In the genomic region with DNA sequence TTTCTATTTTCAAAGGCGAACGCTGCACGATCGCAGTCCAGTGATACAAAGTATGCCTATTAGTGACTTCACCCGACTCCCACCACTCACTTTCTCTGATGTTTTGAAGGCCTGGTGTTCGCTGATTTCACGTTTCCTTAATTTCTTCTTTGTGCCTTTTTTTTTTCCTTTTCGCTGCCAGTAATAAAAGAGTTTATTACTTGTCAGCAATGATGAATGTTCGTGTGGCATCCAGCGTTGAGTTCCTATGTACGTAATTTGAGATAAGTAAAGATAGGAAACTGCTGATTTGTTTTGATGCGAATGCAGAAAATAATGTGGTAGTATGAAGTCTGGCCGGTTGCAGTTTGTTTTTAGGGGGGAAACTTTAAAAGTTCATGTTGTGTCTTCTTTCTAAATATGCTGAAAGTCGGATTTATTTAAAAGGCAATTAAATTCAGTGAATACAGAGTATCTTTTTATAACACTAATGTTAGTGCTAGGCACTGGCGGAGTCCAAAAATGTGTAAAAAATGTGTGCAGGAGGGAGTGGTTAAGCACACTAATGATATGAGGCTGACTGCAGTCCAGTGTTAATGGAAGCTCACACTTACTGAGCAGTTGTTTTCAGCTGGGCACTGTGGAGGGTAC, we compare ENCODE assay signal across 8 cellular contexts. TPM values are rescaled to one million over a fixed set of nuclear protein-coding genes. Genes with fewer than 3 reads are reported as not detected.
DNase-seq lines count a peak whose midpoint lies in the region; ATAC-seq and TF ChIP-seq lines count a peak whose summit lies in the region.

No MANE protein-coding gene starts in this region.

- 2% methylated on average over 15 of the region's 15 CpGs for WGBS in hepatocyte (ENCODE audit: low lambda C conversion rate, missing lambda C conversion rate)

- H3K9me2 ChIP-seq in hepatocyte (replicated peaks; ENCODE audit: insufficient read depth) = no peaks in the 10 kb centered on the region

- peaks cover 26% of the 10 kb centered on the region for H3K4me1 Mint-ChIP-seq in CD14-positive monocyte
- H3K4me1 Mint-ChIP-seq in activated naive CD8-positive, alpha-beta T cell (ENCODE audit: low read depth) = peaks cover 19% of the 10 kb centered on the region

- H3K9me3 ChIP-seq in hepatocyte (ENCODE audit: low read depth) = no peaks in the 10 kb centered on the region
- H3K9me3 ChIP-seq in gastrocnemius medialis = no peaks in the 10 kb centered on the region

- H2AFZ ChIP-seq in hepatocyte = peak overlapping the region; percentile 64

- peaks cover 48% of the 10 kb centered on the region for H3K79me2 ChIP-seq in hepatocyte

- H3K27me3 ChIP-seq in hepatocyte (no peaks in the 10 kb centered on the region), gastrocnemius medialis (no peaks in the 10 kb centered on the region)

- H3K4me3 Mint-ChIP-seq in CD14-positive monocyte = peak overlapping the region; percentile 97
- H3K4me3 Mint-ChIP-seq in activated naive CD8-positive, alpha-beta T cell = peak overlapping the region; percentile 88

- no peaks in the 10 kb centered on the region for H3K9me3 Mint-ChIP-seq in CD14-positive monocyte
- H3K9me3 Mint-ChIP-seq in activated naive CD8-positive, alpha-beta T cell (ENCODE audit: low read depth) = no peaks in the 10 kb centered on the region

- intact Hi-C loops in CD14-positive monocyte (cut with micrococcal nuclease) (loop anchor here (5.0 to 10.0 kb wide), 2 partner anchors 49 to 104 kb away; a partner anchor contains a TSS), gastrocnemius medialis (cut with DNase I; ENCODE audit: low total_unique reads) (loop anchor here (1.0 kb wide), 2 partner anchors 15 to 135 kb away; a partner anchor contains a TSS)

- H3K36me3 ChIP-seq in hepatocyte (replicated peaks; ENCODE audit: insufficient read depth, low read depth) (no peaks in the 10 kb centered on the region), gastrocnemius medialis (no peaks in the 10 kb centered on the region)

- H3K27me3 Mint-ChIP-seq in CD14-positive monocyte (ENCODE audit: low read depth in 3 of 3) = peaks cover 0 to 2% (median 0%) of the 10 kb centered on the region in 3 donors
- no peaks in the 10 kb centered on the region for H3K27me3 Mint-ChIP-seq in activated naive CD8-positive, alpha-beta T cell

- in situ Hi-C loops in gastrocnemius medialis (cut with MboI; ENCODE audit: low sequenced_read_pairs in 4 of 4) = loop anchor here in 1 of 4 donors (25.0 kb wide), 1 partner anchor 96 kb away; a partner anchor contains a TSS

- ATAC-seq in gastrocnemius medialis (no peak), GM18868 (IDR thresholded peaks at IDR 0.05; ENCODE audit: unreplicated experiment) (no peak)

- peak overlapping the region; percentile 10 to 71 (median 37) for H3K27ac Mint-ChIP-seq in CD14-positive monocyte
- peak overlapping the region; percentile 81 for H3K27ac Mint-ChIP-seq in activated naive CD8-positive, alpha-beta T cell

- H3K4me1 ChIP-seq in hepatocyte (ENCODE audit: insufficient read depth) (peaks cover 13% of the 10 kb centered on the region), gastrocnemius medialis (peaks cover 37% of the 10 kb centered on the region in 2 donors)

- TF ChIP-seq CTCF in CD14-positive monocyte (IDR thresholded peaks at IDR 0.05) = no peak
- no peak for TF ChIP-seq CTCF in hepatocyte (IDR thresholded peaks at IDR 0.05; ENCODE audit: poor library complexity)
- no peak for TF ChIP-seq CTCF in gastrocnemius medialis (IDR thresholded peaks at IDR 0.05 in 4 of 5, conservative IDR thresholded peaks at IDR 0.05 in 1 of 5)

- H4K20me1 ChIP-seq in hepatocyte (ENCODE audit: insufficient read depth, poor library complexity, severe bottlenecking) = peaks cover 6% of the 10 kb centered on the region

- peaks cover 4 to 6% of the 10 kb centered on the region in 2 donors for H3K36me3 Mint-ChIP-seq in CD14-positive monocyte
- H3K36me3 Mint-ChIP-seq in activated naive CD8-positive, alpha-beta T cell = no peaks in the 10 kb centered on the region

- H3K27ac ChIP-seq in hepatocyte (peak overlapping the region; percentile 98), gastrocnemius medialis (peak overlapping the region; percentile 88 to 96 (median 94))

- DNase-seq in CD14-positive monocyte (ENCODE audit: low spot score) = no peak
- peak; percentile 15 for DNase-seq in HuH-7.5 (ENCODE audit: low spot score)
- no peak for DNase-seq in hepatocyte (ENCODE audit: low spot score)
- DNase-seq in gastrocnemius medialis = no peak
- no peak for DNase-seq in stimulated activated CD4-positive, alpha-beta T cell treated with anti-CD3 and anti-CD28 coated beads, Interleukin-1b, Interleukin-23, amount 100 ng/mL, for 48 hours
- no peak for DNase-seq in islet precursor cell

- no peak for TF ChIP-seq POLR2A in gastrocnemius medialis (IDR thresholded peaks at IDR 0.05)

- H3K4me2 ChIP-seq in hepatocyte = peak overlapping the region; percentile 79

- peak overlapping the region; percentile 56 for H3K4me3 ChIP-seq in hepatocyte
- peak overlapping the region; percentile 58 to 84 (median 77) for H3K4me3 ChIP-seq in gastrocnemius medialis

RNA-seq across cellular contexts. Expression of a gene that starts 0.8 kb away (rescaled TPM):
- 1 to 10 TPM; 5.5 to 6.8 TPM for polyA plus RNA-seq in CD14-positive monocyte
- total RNA-seq in hepatocyte = 15.9 and 16.9 TPM in 2 replicates
- 11.7 and 16.4 TPM in 2 replicates for polyA plus RNA-seq in hepatocyte
- 10 to 100 TPM; 13.7 to 20.8 (median 17.0) TPM for total RNA-seq in gastrocnemius medialis

RNA-seq across cellular contexts. Expression of a gene that starts 14.2 kb away (rescaled TPM):
- polyA plus RNA-seq in CD14-positive monocyte (10 to 100 TPM in 1 of 2 donors, 1 to 10 TPM in 1; 4.9 to 12.1 TPM), hepatocyte (6.1 and 8.7 TPM in 2 replicates)
- total RNA-seq in hepatocyte (17.1 and 26.2 TPM in 2 replicates), gastrocnemius medialis (10 to 100 TPM in 1 of 4 donors, 1 to 10 TPM in 3; 7.3 to 18.1 (median 7.7) TPM)
